ENCODE assay signal across 17 cellular contexts in genomic region chr9:118395415-118395814, GRCh38.
DNase-seq lines count a peak whose midpoint lies in the region; ATAC-seq and TF ChIP-seq lines count a peak whose summit lies in the region.
"Had no signal": no experiment of that assay in that cellular context is flagged by ENCODE, and none has a peak within 500 bp of the region (broad histone marks: within the 10 kb centered on the region; RNA-seq: fewer than 3 reads in every experiment).

No MANE protein-coding gene starts in this region.

- H3K9me3 ChIP-seq in lower lobe of right lung = no peaks in the 10 kb centered on the region
- H3K9me3 ChIP-seq: SK-N-SH had no signal

- H3K27me3 ChIP-seq in lower lobe of right lung (ENCODE audit: low read depth) = no peaks in the 10 kb centered on the region

- H3K4me1 ChIP-seq in lower lobe of right lung = no peaks in the 10 kb centered on the region
- H3K4me1 ChIP-seq: parathyroid adenoma had no signal

- ATAC-seq in GM19351 (IDR thresholded peaks at IDR 0.05; ENCODE audit: unreplicated experiment) (peak; percentile 61), HG02798 (IDR thresholded peaks at IDR 0.05; ENCODE audit: poor library complexity, unreplicated experiment) (peak; percentile 64), lower lobe of right lung (no peak)
- ATAC-seq: activated T-cell treated with anti-CD3 and anti-CD28 coated beads, Interleukin-2, amount 50 U/mL, for 4 hours; stimulated activated naive B cell treated with anti-CD40 and anti-IgM and Interleukin-4, amounts not matched to agents 10 μg/mL and 1 μg/mL and 100 μg/mL, for 72 hours had no signal

- H3K36me3 ChIP-seq in lower lobe of right lung = no peaks in the 10 kb centered on the region

- H3K4me3 ChIP-seq in GM12865 (ENCODE audit: low read depth, low read length) = no peak overlapping the region
- H3K4me3 ChIP-seq in lower lobe of right lung = no peak overlapping the region
- H3K4me3 ChIP-seq: dorsolateral prefrontal cortex had no signal

- TF ChIP-seq CTCF in GM12865 (IDR thresholded peaks at IDR 0.05; ENCODE audit: insufficient read depth, low read depth, low read length, missing control alignments) (no peak), lower lobe of right lung (IDR thresholded peaks at IDR 0.05) (no peak)

- DNase-seq in GM12865 (ENCODE audit: low read depth) = peak; percentile 60
- peak; percentile 4 for DNase-seq in LHCN-M2 (ENCODE audit: low read depth)
- DNase-seq in mesenteric fat pad (ENCODE audit: low spot score) = no peak
- no peak for DNase-seq in lower lobe of right lung
- DNase-seq in iPS-NIHi11 (ENCODE audit: low spot score) = no peak
- no peak for DNase-seq in occipital lobe (lab: John Stamatoyannopoulos, UW)
- DNase-seq: activated B cell treated with CpG ODN at 0.5 μM for 24 hours; activated T-cell treated with anti-CD3 and anti-CD28 coated beads, Interleukin-2, amount 50 U/mL, for 4 hours; amygdala; dorsolateral prefrontal cortex; NCI-H1436 treated with DMSO at 0.1 percent for 48 hours; SK-N-SH; stimulated activated CD4-positive, alpha-beta T cell treated with anti-CD3 and anti-CD28 coated beads, Interleukin-1b, Interleukin-23, amount 100 ng/mL, for 48 hours; stimulated activated naive B cell treated with anti-CD40 and anti-IgM and Interleukin-4, amounts not matched to agents 10 μg/mL and 1 μg/mL and 100 μg/mL, for 72 hours had no signal

- intact Hi-C loops in lower lobe of right lung (cut with DNase I) = no loop called here

- no peak overlapping the region for H3K27ac ChIP-seq in lower lobe of right lung
- H3K27ac ChIP-seq: dorsolateral prefrontal cortex, parathyroid adenoma had no signal

Comparison
In these comparisons a context has a peak if more than half of its experiments do, and no peak if none do; other contexts are left out.
1. DNase-seq: peak in GM12865 (single experiment) and LHCN-M2 (single experiment); none in mesenteric fat pad (single experiment), lower lobe of right lung (single experiment), iPS-NIHi11 (single experiment) and occipital lobe (single experiment).
2. ATAC-seq: peak in GM19351 (single experiment) and HG02798 (single experiment); none in lower lobe of right lung (0 of 2).